In the genomic region with DNA sequence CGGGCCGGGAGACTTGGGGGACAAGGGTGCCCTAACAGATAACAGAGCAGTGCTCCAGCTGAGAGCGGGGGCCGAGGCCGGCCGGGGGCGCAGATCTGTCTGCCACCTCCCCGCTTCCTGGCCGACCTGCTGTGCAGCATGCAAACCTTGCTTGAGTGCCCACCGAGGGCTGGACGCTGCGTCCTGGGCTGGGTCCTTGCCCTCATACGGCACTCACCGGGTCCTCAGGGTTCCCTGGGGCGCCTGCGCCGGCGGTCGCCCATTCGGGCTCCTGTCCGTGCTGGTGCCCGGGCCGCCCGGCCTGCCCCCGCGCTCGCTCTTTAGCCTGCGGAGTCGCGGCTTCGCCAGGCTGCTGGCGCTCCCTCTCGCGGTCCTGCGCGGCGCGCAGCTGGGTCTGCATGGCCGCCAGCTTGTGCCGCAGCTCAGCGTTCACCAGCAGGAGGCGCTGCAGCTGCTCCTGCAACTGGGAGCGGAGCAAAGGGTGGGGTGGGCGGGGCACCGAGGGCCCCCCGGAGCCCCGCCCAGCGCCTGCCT, we compare ENCODE assay signal across 8 cellular contexts. TPM values are rescaled to one million over a fixed set of nuclear protein-coding genes. Genes with fewer than 3 reads are reported as not detected.
A peak's percentile ranks its signal among the peaks of the same experiment; 100 is the strongest.
DNase-seq lines count a peak whose midpoint lies in the region; ATAC-seq and TF ChIP-seq lines count a peak whose summit lies in the region.

No MANE protein-coding gene starts in this region.

- H3K4me1 ChIP-seq in left lung: peaks cover 36 to 68% of the 10 kb centered on the region in 2 donors

- H3K4me3 ChIP-seq in choroid plexus epithelial cell (ENCODE audit: low read depth, low read length): peak overlapping the region; percentile 61
- H3K4me3 ChIP-seq in left lung: peak overlapping the region; percentile 32 to 70

- DNase-seq in NCI-H748 (lab: John Stamatoyannopoulos, UW; ENCODE audit: unreplicated experiment): peak; percentile 79
- DNase-seq in NCI-H748 treated with DMSO at 0.1 percent for 48 hours (lab: John Stamatoyannopoulos, UW): no peak
- DNase-seq in NCI-H2171 treated with DMSO at 0.1 percent for 48 hours (lab: John Stamatoyannopoulos, UW): peak; percentile 94
- DNase-seq in activated CD4-positive, alpha-beta T cell treated with anti-CD3 and anti-CD28 coated beads for 1 hour: peak; percentile 92
- peak; percentile 97 for DNase-seq in choroid plexus epithelial cell (ENCODE audit: low read depth)
- DNase-seq in left lung: peak; percentile 95 to 100
- DNase-seq in stimulated activated CD4-positive, alpha-beta T cell treated with anti-CD3 and anti-CD28 coated beads, Interleukin-2, amount 100 ng/mL, for 24 hours: peak; percentile 93 to 96

- H3K27me3 ChIP-seq in left lung: no peaks in the 10 kb centered on the region

- peak overlapping the region; percentile 83 to 98 for H3K27ac ChIP-seq in left lung

- peak; percentile 43 for ATAC-seq in HG02870 (IDR thresholded peaks at IDR 0.05; ENCODE audit: unreplicated experiment)
- ATAC-seq in left lung: peak; percentile 69

- TF ChIP-seq CTCF in choroid plexus epithelial cell (conservative IDR thresholded peaks at IDR 0.05; ENCODE audit: low read depth, low read length) (peak; percentile 70), left lung (IDR thresholded peaks at IDR 0.05) (peak; percentile 76 to 93)

- H3K9me3 ChIP-seq in left lung: no peaks in the 10 kb centered on the region

- intact Hi-C loops in left lung (cut with DNase I): no loop called here

- peaks cover 0 to 36% of the 10 kb centered on the region in 2 donors for H3K36me3 ChIP-seq in left lung

RNA-seq across cellular contexts. Expression of a gene that starts 1.0 kb away (rescaled TPM):
- total RNA-seq in left lung: 10 to 100 TPM; 21.2 to 34.7 TPM

RNA-seq across cellular contexts. Expression of a gene that starts 3.1 kb away (rescaled TPM):
- total RNA-seq in left lung: 10 to 100 TPM; 24.8 to 33.0 TPM

RNA-seq across cellular contexts. Expression of a gene that starts 20.0 kb away (rescaled TPM):
- 10 to 100 TPM; 53.1 to 87.9 TPM for total RNA-seq in left lung

RNA-seq across cellular contexts. Expression of a gene that starts 36.0 kb away (rescaled TPM):
- total RNA-seq in left lung: 100 to 1,000 TPM; 230 to 268 TPM
